22 cellular contexts compared by ENCODE assay signal in the genomic region with DNA sequence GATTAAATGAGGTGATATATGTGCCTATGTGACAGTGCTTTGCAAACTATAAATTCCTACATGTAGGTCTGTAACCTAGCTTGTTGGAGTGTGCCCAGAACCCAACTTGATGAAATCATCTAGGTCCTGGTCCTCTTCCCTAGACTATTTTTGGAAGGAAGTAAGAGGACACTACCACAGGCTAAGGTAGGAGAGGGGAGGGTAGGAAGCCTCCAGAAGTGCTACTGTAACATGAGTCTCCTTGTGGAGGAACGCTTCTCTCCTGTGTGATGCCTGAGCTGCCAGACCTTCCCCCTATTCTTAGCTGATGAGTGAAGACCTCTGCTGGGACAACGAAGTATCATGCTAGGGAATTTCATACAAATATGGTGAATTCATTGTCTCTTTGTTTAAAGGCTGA. TPM values are rescaled to one million over a fixed set of nuclear protein-coding genes. Genes with fewer than 3 reads are reported as not detected.
"Had no signal": no experiment of that assay in that cellular context is flagged by ENCODE, and none has a peak within 500 bp of the region (broad histone marks: within the 10 kb centered on the region; RNA-seq: fewer than 3 reads in every experiment).

No MANE protein-coding gene starts in this region.

- H3K36me3 Mint-ChIP-seq: natural killer cell treated with Interleukin-12 subunit alpha and Interleukin-12 subunit beta and Interleukin-15 and Interleukin-18, amount 100 ng/mL, for 72 hours; stimulated activated naive B cell treated with anti-CD40 and anti-IgM and Interleukin-4, amounts not matched to agents 10 μg/mL and 1 μg/mL and 100 μg/mL, for 72 hours had no signal

- H3K4me3 ChIP-seq: body of pancreas, colonic mucosa, tibial nerve, vagina had no signal

- H3K27ac ChIP-seq: body of pancreas, colonic mucosa, tibial nerve, vagina had no signal

- H3K36me3 ChIP-seq: colonic mucosa, tibial nerve, vagina had no signal

- H3K4me3 Mint-ChIP-seq: stimulated activated naive B cell treated with anti-CD40 and anti-IgM and Interleukin-4, amounts not matched to agents 10 μg/mL and 1 μg/mL and 100 μg/mL, for 72 hours had no signal

- H3K27me3 ChIP-seq: body of pancreas, colonic mucosa, tibial nerve, vagina had no signal

- H3K4me1 ChIP-seq: body of pancreas, colonic mucosa had no signal

- DNase-seq: activated CD4-positive, alpha-beta T cell treated with anti-CD3 and anti-CD28 coated beads, Interleukin-2, amount 50 U/mL, for 48 hours; activated naive CD4-positive, alpha-beta T cell; amygdala; body of pancreas; central memory CD4-positive, alpha-beta T cell; colonic mucosa; hippocampal formation; kidney glomerular epithelial cell; mesenchymal stem cell; nucleus accumbens; posterior cingulate gyrus; stimulated activated CD4-positive, alpha-beta T cell treated with anti-CD3 and anti-CD28 coated beads, Interleukin-4, amount 100 ng/mL, for 1 hour; stimulated activated naive B cell treated with anti-CD40 and anti-IgM and Interleukin-4, amounts not matched to agents 10 μg/mL and 1 μg/mL and 100 μg/mL, for 72 hours; substantia nigra; T-helper 2 cell had no signal

- H3K4me1 Mint-ChIP-seq: stimulated activated naive B cell treated with anti-CD40 and anti-IgM and Interleukin-4, amounts not matched to agents 10 μg/mL and 1 μg/mL and 100 μg/mL, for 72 hours had no signal

- ATAC-seq: body of pancreas; esophagus mucosa; natural killer cell treated with Interleukin-12 subunit alpha and Interleukin-12 subunit beta and Interleukin-15 and Interleukin-18, amount 100 ng/mL, for 72 hours; stimulated activated naive B cell treated with anti-CD40 and anti-IgM and Interleukin-4, amounts not matched to agents 10 μg/mL and 1 μg/mL and 100 μg/mL, for 72 hours had no signal

- H3K27ac Mint-ChIP-seq: natural killer cell treated with Interleukin-12 subunit alpha and Interleukin-12 subunit beta and Interleukin-15 and Interleukin-18, amount 100 ng/mL, for 72 hours; stimulated activated naive B cell treated with anti-CD40 and anti-IgM and Interleukin-4, amounts not matched to agents 10 μg/mL and 1 μg/mL and 100 μg/mL, for 72 hours had no signal

- H3K9me3 ChIP-seq: body of pancreas, colonic mucosa, tibial nerve, vagina had no signal

RNA-seq across cellular contexts. Expression of gene IL21, which starts 41.8 kb away (rescaled TPM):
- total RNA-seq: body of pancreas, colonic mucosa, esophagus mucosa, fibroblast of villous mesenchyme, liver, skeletal muscle tissue, tibial nerve, vagina had no signal
- polyA plus RNA-seq: liver had no signal
